In genomic region chr1:36151133-36151844, GRCh38 we compare ENCODE assay signal across 8 cellular contexts. TPM values are rescaled to one million over a fixed set of nuclear protein-coding genes. Genes with fewer than 3 reads are reported as not detected.
A peak's percentile ranks its signal among the peaks of the same experiment; 100 is the strongest.
DNase-seq lines count a peak whose midpoint lies in the region; ATAC-seq and TF ChIP-seq lines count a peak whose summit lies in the region.

No MANE protein-coding gene starts in this region.

- H3K4me1 ChIP-seq in left lung: peaks cover 35 to 71% of the 10 kb centered on the region in 2 donors
- H3K4me1 ChIP-seq in suprapubic skin: peaks cover 57% of the 10 kb centered on the region

- no peak for DNase-seq in T-helper 1 cell
- no peak for DNase-seq in activated T-helper 2 cell treated with anti-CD3 and anti-CD28 coated beads, Interferon-gamma antibody, Interleukin-2, Interleukin-4, amounts not matched to agents 10 μg/mL and 5 μg/mL and 100 μg/mL, durations not matched to agents 14 hours and 24 hours and 36 hours (ENCODE audit: low spot score)
- no peak for DNase-seq in left lung
- no peak for DNase-seq in suprapubic skin (ENCODE audit: low spot score in 2 of 2)

- H3K27me3 ChIP-seq in left lung (no peaks in the 10 kb centered on the region), suprapubic skin (no peaks in the 10 kb centered on the region)

- no peaks in the 10 kb centered on the region for H3K27me3 Mint-ChIP-seq in T-helper 1 cell treated with Interleukin-12 subunit alpha and Interleukin-12 subunit beta and Interleukin-4 antibody, amounts not matched to agents 30 μg/mL and 1 μg/mL, for 36 hours (ENCODE audit: low read depth)
- no peaks in the 10 kb centered on the region for H3K27me3 Mint-ChIP-seq in activated T-helper 2 cell treated with anti-CD3 and anti-CD28 coated beads, Interferon-gamma antibody, Interleukin-2, Interleukin-4, amounts not matched to agents 10 μg/mL and 5 μg/mL and 100 μg/mL, durations not matched to agents 14 hours and 24 hours and 36 hours (ENCODE audit: low read depth)

- TF ChIP-seq CTCF in left lung (IDR thresholded peaks at IDR 0.05): no peak
- no peak for TF ChIP-seq CTCF in suprapubic skin (IDR thresholded peaks at IDR 0.05)

- peaks cover 56% of the 10 kb centered on the region for H3K4me1 Mint-ChIP-seq in T-helper 1 cell treated with Interleukin-12 subunit alpha and Interleukin-12 subunit beta and Interleukin-4 antibody, amounts not matched to agents 30 μg/mL and 1 μg/mL, for 36 hours (ENCODE audit: low read depth)
- H3K4me1 Mint-ChIP-seq in activated T-helper 2 cell treated with anti-CD3 and anti-CD28 coated beads, Interferon-gamma antibody, Interleukin-2, Interleukin-4, amounts not matched to agents 10 μg/mL and 5 μg/mL and 100 μg/mL, durations not matched to agents 14 hours and 24 hours and 36 hours (ENCODE audit: low read depth): peaks cover 54% of the 10 kb centered on the region

- 10% methylated on average over 1 of the region's 1 CpG for WGBS in suprapubic skin

- TF ChIP-seq POLR2A in suprapubic skin (IDR thresholded peaks at IDR 0.05): no peak

- intact Hi-C loops in activated T-helper 2 cell treated with anti-CD3 and anti-CD28 coated beads, Interferon-gamma antibody, Interleukin-2, Interleukin-4, amounts not matched to agents 10 μg/mL and 5 μg/mL and 100 μg/mL, durations not matched to agents 14 hours and 24 hours and 36 hours (cut with micrococcal nuclease): loop anchor here (5.0 to 10.0 kb wide), 2 partner anchors 236 to 274 kb away; partner anchors contain the start of gene STK40
- intact Hi-C loops in left lung (cut with DNase I): loop anchor here in 1 of 2 donors (10.0 kb wide), 1 partner anchor 134 kb away; no protein-coding TSS in a partner anchor

- H3K9me3 Mint-ChIP-seq in T-helper 1 cell treated with Interleukin-12 subunit alpha and Interleukin-12 subunit beta and Interleukin-4 antibody, amounts not matched to agents 30 μg/mL and 1 μg/mL, for 36 hours: no peaks in the 10 kb centered on the region
- H3K9me3 Mint-ChIP-seq in activated T-helper 2 cell treated with anti-CD3 and anti-CD28 coated beads, Interferon-gamma antibody, Interleukin-2, Interleukin-4, amounts not matched to agents 10 μg/mL and 5 μg/mL and 100 μg/mL, durations not matched to agents 14 hours and 24 hours and 36 hours: peaks cover 3% of the 10 kb centered on the region

- peak overlapping the region; percentile 67 for H3K4me3 Mint-ChIP-seq in T-helper 1 cell treated with Interleukin-12 subunit alpha and Interleukin-12 subunit beta and Interleukin-4 antibody, amounts not matched to agents 30 μg/mL and 1 μg/mL, for 36 hours
- H3K4me3 Mint-ChIP-seq in activated T-helper 2 cell treated with anti-CD3 and anti-CD28 coated beads, Interferon-gamma antibody, Interleukin-2, Interleukin-4, amounts not matched to agents 10 μg/mL and 5 μg/mL and 100 μg/mL, durations not matched to agents 14 hours and 24 hours and 36 hours (ENCODE audit: low read depth): peak overlapping the region; percentile 60

- peaks cover 0 to 5% of the 10 kb centered on the region in 2 donors for H3K36me3 ChIP-seq in left lung
- H3K36me3 ChIP-seq in suprapubic skin: no peaks in the 10 kb centered on the region

- peak overlapping the region; percentile 99 for H3K27ac Mint-ChIP-seq in T-helper 1 cell treated with Interleukin-12 subunit alpha and Interleukin-12 subunit beta and Interleukin-4 antibody, amounts not matched to agents 30 μg/mL and 1 μg/mL, for 36 hours
- H3K27ac Mint-ChIP-seq in activated T-helper 2 cell treated with anti-CD3 and anti-CD28 coated beads, Interferon-gamma antibody, Interleukin-2, Interleukin-4, amounts not matched to agents 10 μg/mL and 5 μg/mL and 100 μg/mL, durations not matched to agents 14 hours and 24 hours and 36 hours: peak overlapping the region; percentile 94

- TF ChIP-seq EP300 in suprapubic skin (IDR thresholded peaks at IDR 0.05): no peak

- ATAC-seq in left lung: no peak
- no peak for ATAC-seq in GM21737 (IDR thresholded peaks at IDR 0.05; ENCODE audit: unreplicated experiment)
- ATAC-seq in HG02981 (IDR thresholded peaks at IDR 0.05; ENCODE audit: unreplicated experiment): no peak
- ATAC-seq in GM18498 (IDR thresholded peaks at IDR 0.05; ENCODE audit: unreplicated experiment): no peak

- H3K27ac ChIP-seq in left lung (peak overlapping the region; percentile 98 to 99), suprapubic skin (peak overlapping the region; percentile 97)

- H3K36me3 Mint-ChIP-seq in T-helper 1 cell treated with Interleukin-12 subunit alpha and Interleukin-12 subunit beta and Interleukin-4 antibody, amounts not matched to agents 30 μg/mL and 1 μg/mL, for 36 hours (ENCODE audit: low read depth): peaks cover 4% of the 10 kb centered on the region
- H3K36me3 Mint-ChIP-seq in activated T-helper 2 cell treated with anti-CD3 and anti-CD28 coated beads, Interferon-gamma antibody, Interleukin-2, Interleukin-4, amounts not matched to agents 10 μg/mL and 5 μg/mL and 100 μg/mL, durations not matched to agents 14 hours and 24 hours and 36 hours (ENCODE audit: low read depth): peaks cover 15% of the 10 kb centered on the region

- no peaks in the 10 kb centered on the region for H3K9me3 ChIP-seq in left lung
- no peaks in the 10 kb centered on the region for H3K9me3 ChIP-seq in suprapubic skin

- peak overlapping the region in 1 of 2 donors; percentile 20 for H3K4me3 ChIP-seq in left lung
- peak overlapping the region; percentile 21 for H3K4me3 ChIP-seq in suprapubic skin

RNA-seq across cellular contexts. Expression of gene TRAPPC3, which starts 2.0 kb away (rescaled TPM):
- total RNA-seq in activated T-helper 2 cell treated with anti-CD3 and anti-CD28 coated beads, Interferon-gamma antibody, Interleukin-2, Interleukin-4, amounts not matched to agents 10 μg/mL and 5 μg/mL and 100 μg/mL, durations not matched to agents 14 hours and 24 hours and 36 hours: 68.4 and 71.5 TPM in 2 replicates
- 10 to 100 TPM; 66.0 to 71.4 TPM for total RNA-seq in left lung
- total RNA-seq in suprapubic skin: 100 to 1,000 TPM in 2 of 4 donors, 10 to 100 TPM in 2; 68.7 to 111 (median 97.5) TPM

RNA-seq across cellular contexts. Expression of gene MAP7D1, which starts 4.7 kb away (rescaled TPM):
- total RNA-seq in activated T-helper 2 cell treated with anti-CD3 and anti-CD28 coated beads, Interferon-gamma antibody, Interleukin-2, Interleukin-4, amounts not matched to agents 10 μg/mL and 5 μg/mL and 100 μg/mL, durations not matched to agents 14 hours and 24 hours and 36 hours: 162 and 172 TPM in 2 replicates
- total RNA-seq in left lung (100 to 1,000 TPM; 123 to 147 TPM), suprapubic skin (100 to 1,000 TPM in 1 of 4 donors, 10 to 100 TPM in 3; 80.0 to 119 (median 94.6) TPM)

RNA-seq across cellular contexts. Expression of gene COL8A2, which starts 26.3 kb away (rescaled TPM):
- total RNA-seq in activated T-helper 2 cell treated with anti-CD3 and anti-CD28 coated beads, Interferon-gamma antibody, Interleukin-2, Interleukin-4, amounts not matched to agents 10 μg/mL and 5 μg/mL and 100 μg/mL, durations not matched to agents 14 hours and 24 hours and 36 hours: not detected in 2 replicates
- total RNA-seq in left lung (1 to 10 TPM; 7.0 to 8.4 TPM), suprapubic skin (1 to 10 TPM; 4.9 to 5.6 (median 5.2) TPM)
